ENCODE assay signal across 14 cellular contexts in the genomic region with DNA sequence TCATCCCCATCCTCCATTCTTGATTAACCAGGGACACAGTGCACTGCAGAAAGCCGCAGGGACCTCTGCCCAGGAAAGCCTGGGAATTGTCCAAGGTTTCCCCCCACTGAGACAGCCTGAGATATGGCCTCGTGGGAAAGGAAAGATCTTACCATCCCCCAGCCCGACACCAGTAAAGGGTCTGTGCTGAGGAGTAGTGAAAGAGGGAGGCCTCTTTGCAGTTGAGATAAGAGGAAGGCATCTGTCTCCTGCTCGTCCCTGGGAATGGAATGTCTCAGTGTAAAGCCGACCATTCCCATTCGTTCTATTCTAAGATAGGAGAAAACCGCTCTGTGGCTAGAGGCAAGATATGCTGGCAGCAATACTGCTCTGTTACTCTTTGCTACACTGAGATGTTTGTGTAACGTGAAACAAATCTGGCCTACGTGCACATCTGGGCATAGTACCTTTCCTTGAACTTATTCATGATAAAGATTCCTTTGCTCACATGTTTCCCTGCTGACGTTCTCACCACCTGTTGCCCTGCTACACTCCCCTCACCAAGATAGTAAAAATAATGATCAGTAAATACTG. TPM values are rescaled to one million over a fixed set of nuclear protein-coding genes. Genes with fewer than 3 reads are reported as not detected.
A peak's percentile ranks its signal among the peaks of the same experiment; 100 is the strongest.
DNase-seq lines count a peak whose midpoint lies in the region; ATAC-seq, FAIRE-seq and TF ChIP-seq lines count a peak whose summit lies in the region.
"Not testable (repeated sequence)": the region's sequence is repeated elsewhere in the genome, so short reads cannot be mapped to it uniquely, and the experiment has no call there.
"Had no signal": no experiment of that assay in that cellular context is flagged by ENCODE, and none has a peak within 500 bp of the region (broad histone marks: within the 10 kb centered on the region; RNA-seq: fewer than 3 reads in every experiment).

No MANE protein-coding gene starts in this region.

- peaks cover 51% of the 10 kb centered on the region for H3K4me1 Mint-ChIP-seq in brain
- peaks cover 55% of the 10 kb centered on the region for H3K4me1 Mint-ChIP-seq in nephron progenitor cell

- peak overlapping the region; percentile 49 to 95 (median 82) for H3K27ac Mint-ChIP-seq in brain
- peak overlapping the region; percentile 58 for H3K27ac Mint-ChIP-seq in nephron progenitor cell

- H3K9me3 ChIP-seq in right cardiac atrium (ENCODE audit: control insufficient read depth, low read length) = not testable (repeated sequence)

- peak overlapping the region; percentile 43 for H3K27ac ChIP-seq in right cardiac atrium (ENCODE audit: low read length)

- not testable (repeated sequence) for TF ChIP-seq CTCF in brain (conservative IDR thresholded peaks at IDR 0.05); nephron progenitor cell (IDR thresholded peaks at IDR 0.05)

- H3K4me1 ChIP-seq in right cardiac atrium (ENCODE audit: control insufficient read depth, insufficient read depth, low read length) = not testable (repeated sequence)

- 9% methylated on average over 10 of the region's 10 CpGs for WGBS in right cardiac atrium

- peak; percentile 74 for DNase-seq in ELF-1 (ENCODE audit: low read depth, low spot score)
- peak; percentile 67 for DNase-seq in RCC 7860 (ENCODE audit: low spot score)
- peak in 1 of 3 donors; percentile 72 for DNase-seq in right cardiac atrium
- not testable (repeated sequence) for DNase-seq in nephron progenitor cell

- H3K4me3 Mint-ChIP-seq in brain (peak overlapping the region; percentile 23 to 66 (median 61)), nephron progenitor cell (peak overlapping the region; percentile 11)

- H3K9me3 Mint-ChIP-seq in brain, nephron progenitor cell: not testable (repeated sequence)

- H3K36me3 Mint-ChIP-seq in brain; nephron progenitor cell (ENCODE audit: low read depth): not testable (repeated sequence)

- ATAC-seq in right cardiac atrium = not testable (repeated sequence)

- peak; percentile 76 for FAIRE-seq in RCC 7860 (lab: Jason Lieb, UNC)

- not testable (repeated sequence) for H3K27me3 ChIP-seq in right cardiac atrium (ENCODE audit: control insufficient read depth, insufficient read depth)

- intact Hi-C loops in right cardiac atrium (cut with DNase I) = loop anchor here in 1 of 4 donors (10.0 kb wide), 1 partner anchor 148 kb away; a partner anchor contains a TSS

- H3K4me3 ChIP-seq in right cardiac atrium (ENCODE audit: low read length) = not testable (repeated sequence)

- H3K27me3 Mint-ChIP-seq in brain; nephron progenitor cell (ENCODE audit: low read depth, poor library complexity): not testable (repeated sequence)

RNA-seq across cellular contexts. Expression of a gene that starts 0.7 kb away (rescaled TPM):
- polyA plus RNA-seq in brain (ENCODE audit: insufficient read depth, low read depth, low replicate concordance) (4.8 TPM), right cardiac atrium (3.8 TPM)
- total RNA-seq in right cardiac atrium = 1 to 10 TPM; 2.0 to 5.0 (median 2.6) TPM
- total RNA-seq: endothelial cell of umbilical vein, foreskin keratinocyte, G401 had no signal

RNA-seq across cellular contexts. Expression of a gene that starts 5.7 kb away (rescaled TPM):
- polyA plus RNA-seq in brain (ENCODE audit: insufficient read depth, low read depth, low replicate concordance) (182 TPM), right cardiac atrium (158 TPM)
- total RNA-seq in right cardiac atrium = 100 to 1,000 TPM in 2 of 4 donors, 10 to 100 TPM in 2; 73.6 to 115 (median 100) TPM

RNA-seq across cellular contexts. Expression of a gene that starts 10.9 kb away (rescaled TPM):
- polyA plus RNA-seq in brain (ENCODE audit: insufficient read depth, low read depth, low replicate concordance) (170 TPM), right cardiac atrium (87.2 TPM)
- 10 to 100 TPM; 67.3 to 73.6 (median 71.6) TPM for total RNA-seq in right cardiac atrium

RNA-seq across cellular contexts. Expression of a gene that starts 32.5 kb away (rescaled TPM):
- polyA plus RNA-seq in brain (ENCODE audit: insufficient read depth, low read depth, low replicate concordance) = 32.6 TPM
- 1 to 10 TPM in 2 of 4 donors, under 1 TPM in 2; 0.32 to 1.3 (median 0.87) TPM for total RNA-seq in right cardiac atrium
- polyA plus RNA-seq in right cardiac atrium = 2.1 TPM
- total RNA-seq: endothelial cell of umbilical vein; foreskin keratinocyte; G401; LHCN-M2; mucosa of gallbladder; osteocyte; Right ventricle myocardium superior; stomach; T-helper 1 cell treated with Interleukin-12 subunit alpha and Interleukin-12 subunit beta and Interleukin-4 antibody, amounts not matched to agents 30 ng/mL and 1 ng/mL, for 36 hours had no signal
- polyA plus RNA-seq: endothelial cell of umbilical vein, foreskin keratinocyte, stomach had no signal

RNA-seq across cellular contexts. Expression of a gene that starts 38.8 kb away (rescaled TPM):
- polyA plus RNA-seq in brain (ENCODE audit: insufficient read depth, low read depth, low replicate concordance) (0.34 TPM), right cardiac atrium (not detected)
- not detected for total RNA-seq in right cardiac atrium
- total RNA-seq: endothelial cell of umbilical vein; foreskin keratinocyte; G401; LHCN-M2; mucosa of gallbladder; osteocyte; Right ventricle myocardium superior; stomach; T-helper 1 cell treated with Interleukin-12 subunit alpha and Interleukin-12 subunit beta and Interleukin-4 antibody, amounts not matched to agents 30 ng/mL and 1 ng/mL, for 36 hours had no signal
- polyA plus RNA-seq: endothelial cell of umbilical vein, foreskin keratinocyte, stomach had no signal
